In the genomic region with DNA sequence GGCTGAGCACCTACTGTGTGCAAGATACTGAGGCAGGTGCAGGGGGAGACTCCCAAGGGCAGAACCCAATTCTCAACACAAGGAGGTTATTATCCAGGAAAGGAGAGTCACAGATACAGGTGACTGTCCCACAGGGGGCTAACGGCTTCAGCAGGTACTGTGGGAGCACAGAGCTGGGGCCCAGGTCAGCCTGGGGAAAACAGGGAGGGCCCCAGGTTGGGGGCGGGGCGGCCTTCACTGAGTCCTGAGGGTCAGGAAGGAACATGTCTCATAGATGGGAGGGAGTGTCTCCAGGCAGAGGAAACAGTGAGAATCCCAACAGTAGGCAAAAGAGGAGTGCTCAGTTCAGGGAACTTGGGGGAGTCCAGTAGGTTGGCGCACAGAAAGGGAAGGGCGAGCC, we compare ENCODE assay signal across 19 cellular contexts.
"Had no signal": no experiment of that assay in that cellular context is flagged by ENCODE, and none has a peak within 500 bp of the region (broad histone marks: within the 10 kb centered on the region; RNA-seq: fewer than 3 reads in every experiment).

No MANE protein-coding gene starts in this region.

- H3K4me1 Mint-ChIP-seq: immature natural killer cell; stimulated activated effector memory CD8-positive, alpha-beta T cell treated with anti-CD3 and anti-CD28 coated beads, Interleukin-12 subunit alpha, Interleukin-12 subunit beta, amount 100 ng/mL, for 72 hours had no signal

- ATAC-seq: heart left ventricle; left colon; left lung; naive thymus-derived CD8-positive, alpha-beta T cell; right cardiac atrium; sciatic nerve; stimulated activated effector memory CD8-positive, alpha-beta T cell treated with anti-CD3 and anti-CD28 coated beads, Interleukin-12 subunit alpha, Interleukin-12 subunit beta, amount 100 ng/mL, for 72 hours; upper lobe of right lung had no signal

- H3K4me3 Mint-ChIP-seq: immature natural killer cell; stimulated activated effector memory CD8-positive, alpha-beta T cell treated with anti-CD3 and anti-CD28 coated beads, Interleukin-12 subunit alpha, Interleukin-12 subunit beta, amount 100 ng/mL, for 72 hours; stimulated activated naive CD8-positive, alpha-beta T cell treated with anti-CD3 and anti-CD28 coated beads, Interleukin-15, Interleukin-2, amounts not matched to agents 100 ng/mL and 50 ng/mL, for 24 hours had no signal

- H3K9me3 Mint-ChIP-seq: immature natural killer cell; naive thymus-derived CD8-positive, alpha-beta T cell; stimulated activated effector memory CD8-positive, alpha-beta T cell treated with anti-CD3 and anti-CD28 coated beads, Interleukin-12 subunit alpha, Interleukin-12 subunit beta, amount 100 ng/mL, for 72 hours; stimulated activated naive CD8-positive, alpha-beta T cell treated with anti-CD3 and anti-CD28 coated beads, Interleukin-15, Interleukin-2, amounts not matched to agents 100 ng/mL and 50 ng/mL, for 24 hours had no signal

- H3K27ac Mint-ChIP-seq: naive thymus-derived CD8-positive, alpha-beta T cell; stimulated activated effector memory CD8-positive, alpha-beta T cell treated with anti-CD3 and anti-CD28 coated beads, Interleukin-12 subunit alpha, Interleukin-12 subunit beta, amount 100 ng/mL, for 72 hours; stimulated activated naive CD8-positive, alpha-beta T cell treated with anti-CD3 and anti-CD28 coated beads, Interleukin-15, Interleukin-2, amounts not matched to agents 100 ng/mL and 50 ng/mL, for 24 hours had no signal

- H3K36me3 Mint-ChIP-seq: immature natural killer cell; naive thymus-derived CD8-positive, alpha-beta T cell; stimulated activated effector memory CD8-positive, alpha-beta T cell treated with anti-CD3 and anti-CD28 coated beads, Interleukin-12 subunit alpha, Interleukin-12 subunit beta, amount 100 ng/mL, for 72 hours had no signal

- DNase-seq: heart left ventricle; hypothalamus; immature natural killer cell; kidney; left colon; left lung; naive thymus-derived CD8-positive, alpha-beta T cell; ovary; retina; right cardiac atrium; spleen; stimulated activated CD4-positive, alpha-beta T cell treated with anti-CD3 and anti-CD28 coated beads, Interleukin-4, amount 100 ng/mL, for 24 hours; stimulated activated naive CD4-positive, alpha-beta T cell; tibial artery; trophoblast cell; upper lobe of right lung had no signal
